Comparison of ENCODE assay signal across 15 cellular contexts in the genomic region with DNA sequence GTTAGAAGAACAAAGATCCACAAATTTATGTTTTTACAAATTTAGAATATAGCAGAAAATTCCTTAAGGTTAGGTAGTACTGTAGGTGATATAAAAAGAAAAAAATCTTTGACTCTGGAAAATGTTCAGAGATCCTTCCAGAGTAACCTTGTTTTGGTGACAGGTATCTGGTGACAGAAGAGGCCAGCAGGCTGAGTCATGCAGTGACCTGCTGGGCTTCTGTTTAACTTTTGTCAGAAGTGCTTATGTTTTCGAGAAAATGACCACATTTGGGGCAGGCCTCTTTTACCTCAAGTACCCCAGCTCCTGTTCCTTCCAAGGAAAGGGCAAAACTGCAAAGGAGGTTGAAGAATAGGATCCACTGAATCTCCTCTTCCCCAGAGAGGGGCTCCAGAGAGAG. TPM values are rescaled to one million over a fixed set of nuclear protein-coding genes. Genes with fewer than 3 reads are reported as not detected.
DNase-seq lines count a peak whose midpoint lies in the region; ATAC-seq and TF ChIP-seq lines count a peak whose summit lies in the region.
"Had no signal": no experiment of that assay in that cellular context is flagged by ENCODE, and none has a peak within 500 bp of the region (broad histone marks: within the 10 kb centered on the region; RNA-seq: fewer than 3 reads in every experiment).

No MANE protein-coding gene starts in this region.

- no peak overlapping the region for H3K27ac ChIP-seq in CD8-positive, alpha-beta T cell (ENCODE audit: low read depth, low read length)
- peak overlapping the region; percentile 90 for H3K27ac ChIP-seq in HUES6 (ENCODE audit: low read depth, low read length)
- peak overlapping the region in 31 of 59 donors; percentile 1 to 59 (median 30) for H3K27ac ChIP-seq in dorsolateral prefrontal cortex
- H3K27ac ChIP-seq: uterus had no signal

- no peaks in the 10 kb centered on the region for H3K4me1 ChIP-seq in CD8-positive, alpha-beta T cell (ENCODE audit: insufficient read depth, low read length)
- H3K4me1 ChIP-seq in HUES6 (ENCODE audit: control insufficient read depth, insufficient read depth, low read length): peaks cover 24% of the 10 kb centered on the region
- H3K4me1 ChIP-seq: uterus had no signal

- in situ Hi-C loops in GM13976 (cut with MboI; ENCODE audit: low sequenced_read_pairs, unreplicated experiment): loop anchor here (5.0 kb wide), 1 partner anchor 76 kb away; no protein-coding TSS in a partner anchor

- H3K4me3 ChIP-seq in CD8-positive, alpha-beta T cell (ENCODE audit: low read depth, low read length): no peak overlapping the region
- H3K4me3 ChIP-seq in HUES6 (ENCODE audit: low read depth, low read length) (no peak overlapping the region), dorsolateral prefrontal cortex (no peak overlapping the region)
- H3K4me3 ChIP-seq: uterus had no signal

- peaks cover 20% of the 10 kb centered on the region for H3K36me3 ChIP-seq in CD8-positive, alpha-beta T cell (ENCODE audit: insufficient read depth, low read length)
- peaks cover 75% of the 10 kb centered on the region for H3K36me3 ChIP-seq in HUES6 (ENCODE audit: control insufficient read depth, insufficient read depth, low read length)
- H3K36me3 ChIP-seq: uterus had no signal

- POLR2A ChIA-PET in CD8-positive, alpha-beta T cell (lab: Charles Lee): no interaction called here

- no peaks in the 10 kb centered on the region for H3K9me3 ChIP-seq in CD8-positive, alpha-beta T cell (ENCODE audit: low read length)
- H3K9me3 ChIP-seq in HUES6 (ENCODE audit: control insufficient read depth, insufficient read depth, low read depth, low read length): no peaks in the 10 kb centered on the region
- H3K9me3 ChIP-seq: uterus had no signal

- no peak for TF ChIP-seq CTCF in CD8-positive, alpha-beta T cell (IDR thresholded peaks at IDR 0.05)
- TF ChIP-seq CTCF in dorsolateral prefrontal cortex (IDR thresholded peaks at IDR 0.05 in 54 of 56, conservative IDR thresholded peaks at IDR 0.05 in 2 of 56; ENCODE audit: low read depth in 1 of 56, partially characterized antibody in 56 of 56) (no peak), mesothelial cell of epicardium (IDR thresholded peaks at IDR 0.05; ENCODE audit: unreplicated experiment) (no peak), GM13976 (IDR thresholded peaks at IDR 0.05; ENCODE audit: borderline replicate concordance, control extremely low read depth, extremely low read depth, insufficient read depth, missing control alignments) (no peak)

- H3K27me3 ChIP-seq in CD8-positive, alpha-beta T cell (ENCODE audit: insufficient read depth, low read length): no peaks in the 10 kb centered on the region
- no peaks in the 10 kb centered on the region for H3K27me3 ChIP-seq in HUES6 (ENCODE audit: control insufficient read depth, insufficient read depth, low read length)
- no peaks in the 10 kb centered on the region for H3K27me3 ChIP-seq in dorsolateral prefrontal cortex
- H3K27me3 ChIP-seq: uterus had no signal

- ATAC-seq in CD8-positive, alpha-beta T cell: no peak
- ATAC-seq in GM19328 (IDR thresholded peaks at IDR 0.05; ENCODE audit: unreplicated experiment) (no peak), GM18858 (IDR thresholded peaks at IDR 0.05; ENCODE audit: unreplicated experiment) (no peak), HG02981 (IDR thresholded peaks at IDR 0.05; ENCODE audit: unreplicated experiment) (no peak)

- peaks cover 80% of the 10 kb centered on the region for H3K36me3 Mint-ChIP-seq in CD8-positive, alpha-beta T cell
- peaks cover 12% of the 10 kb centered on the region for H3K36me3 Mint-ChIP-seq in mesothelial cell of epicardium

- no peak overlapping the region for H3K9ac ChIP-seq in HUES6 (ENCODE audit: low read length)

- H3K9me3 Mint-ChIP-seq in CD8-positive, alpha-beta T cell: no peaks in the 10 kb centered on the region
- no peaks in the 10 kb centered on the region for H3K9me3 Mint-ChIP-seq in mesothelial cell of epicardium

- DNase-seq in CD8-positive, alpha-beta T cell: no peak
- DNase-seq in dorsolateral prefrontal cortex: no peak
- no peak for DNase-seq in mesothelial cell of epicardium (ENCODE audit: low spot score in 2 of 2, unreplicated experiment in 2 of 2)
- DNase-seq in GM13976 (ENCODE audit: low spot score): no peak
- DNase-seq: activated CD4-positive, CD25-positive, alpha-beta regulatory T cell; aorta; KG1; NCI-H1436 treated with DMSO at 0.1 percent for 48 hours; NCI-H446; OCI-M1; uterus had no signal

- H3K27me3 Mint-ChIP-seq in CD8-positive, alpha-beta T cell (ENCODE audit: low read depth): no peaks in the 10 kb centered on the region
- H3K27me3 Mint-ChIP-seq in mesothelial cell of epicardium (ENCODE audit: low read depth): no peaks in the 10 kb centered on the region

- intact Hi-C loops in CD8-positive, alpha-beta T cell (cut with DNase I, micrococcal nuclease): loop anchor here in 1 of 2 experiments (5.0 kb wide), 1 partner anchor 326 kb away; no protein-coding TSS in a partner anchor
- intact Hi-C loops in dorsolateral prefrontal cortex (cut with DNase I): loop anchor here in 1 of 2 donors (10.0 kb wide), 2 partner anchors 61 to 519 kb away; a partner anchor contains a TSS

- CTCF ChIA-PET in CD8-positive, alpha-beta T cell (lab: Charles Lee): no interaction called here

- H3K4me3 Mint-ChIP-seq in CD8-positive, alpha-beta T cell: no peak overlapping the region
- no peak overlapping the region for H3K4me3 Mint-ChIP-seq in mesothelial cell of epicardium

- H3K4me1 Mint-ChIP-seq in CD8-positive, alpha-beta T cell (ENCODE audit: low read depth): no peaks in the 10 kb centered on the region
- peaks cover under 1% of the 10 kb centered on the region for H3K4me1 Mint-ChIP-seq in mesothelial cell of epicardium

- peak overlapping the region; percentile 74 for H3K27ac Mint-ChIP-seq in CD8-positive, alpha-beta T cell
- H3K27ac Mint-ChIP-seq in mesothelial cell of epicardium: peak overlapping the region; percentile 34

RNA-seq across cellular contexts. Expression of a gene that starts 10.5 kb away (rescaled TPM):
- not detected for total RNA-seq in CD8-positive, alpha-beta T cell
- total RNA-seq in dorsolateral prefrontal cortex: 1 to 10 TPM in 23 of 120 experiments, under 1 TPM in 60, not detected in 37; 0.32 to 1.8 (median 0.77) TPM
- total RNA-seq in mesothelial cell of epicardium: not detected in 3 replicates
- total RNA-seq: aorta had no signal
